In genomic region chr17:32859857-32860525, GRCh38 we compare ENCODE assay signal across 23 cellular contexts. TPM values are rescaled to one million over a fixed set of nuclear protein-coding genes. Genes with fewer than 3 reads are reported as not detected.
DNase-seq lines count a peak whose midpoint lies in the region; ATAC-seq and TF ChIP-seq lines count a peak whose summit lies in the region.
"Had no signal": no experiment of that assay in that cellular context is flagged by ENCODE, and none has a peak within 500 bp of the region (broad histone marks: within the 10 kb centered on the region; RNA-seq: fewer than 3 reads in every experiment).

No MANE protein-coding gene starts in this region.

- H3K9ac ChIP-seq in trophoblast cell (ENCODE audit: low read length): no peak overlapping the region
- H3K9ac ChIP-seq: parathyroid adenoma had no signal

- no peak overlapping the region for H2AFZ ChIP-seq in trophoblast cell (ENCODE audit: insufficient read depth, low read length, poor library complexity)
- H2AFZ ChIP-seq: parathyroid adenoma had no signal

- no peak overlapping the region for H3K4me2 ChIP-seq in trophoblast cell (ENCODE audit: low read length)

- H2BK120ac ChIP-seq in trophoblast cell (ENCODE audit: insufficient read depth, low read length, poor library complexity): no peak overlapping the region

- ATAC-seq in foreskin keratinocyte (peak; percentile 53), GM18519 (IDR thresholded peaks at IDR 0.05; ENCODE audit: low FRiP score, unreplicated experiment) (no peak)
- ATAC-seq: heart right ventricle; naive thymus-derived CD8-positive, alpha-beta T cell; right lobe of liver; SK-N-SH treated with all-trans-retinoic acid at 6 μM for 48 hours; stimulated activated memory B cell treated with anti-CD40 and anti-IgM and Interleukin-4, amounts not matched to agents 10 μg/mL and 1 μg/mL and 100 μg/mL, for 72 hours had no signal

- H3K27me3 ChIP-seq in foreskin keratinocyte (no peaks in the 10 kb centered on the region), trophoblast cell (ENCODE audit: insufficient read depth, low read length) (no peaks in the 10 kb centered on the region)
- H3K27me3 ChIP-seq: heart right ventricle, right lobe of liver had no signal

- peaks cover 34% of the 10 kb centered on the region for H3K4me1 ChIP-seq in foreskin keratinocyte
- peaks cover 0 to 2% of the 10 kb centered on the region in 2 experiments for H3K4me1 ChIP-seq in trophoblast cell (ENCODE audit: control insufficient read depth in 1 of 2, insufficient read depth in 2 of 2, low read length in 2 of 2)
- H3K4me1 ChIP-seq: parathyroid adenoma, right lobe of liver had no signal

- no peak overlapping the region for H2BK5ac ChIP-seq in trophoblast cell (ENCODE audit: low read depth, low read length, poor library complexity)

- H3K79me2 ChIP-seq in trophoblast cell (ENCODE audit: control insufficient read depth, insufficient read depth, low read length, poor library complexity): no peaks in the 10 kb centered on the region

- WGBS in trophoblast cell (ENCODE audit: extremely low coverage, insufficient coverage, insufficient read length): no CpG with 5 or more reads among the region's 2 CpGs

- no peak overlapping the region for H3K4me3 ChIP-seq in trophoblast cell (ENCODE audit: low read depth, low read length)
- H3K4me3 ChIP-seq: heart right ventricle, right lobe of liver had no signal

- no peaks in the 10 kb centered on the region for H3K79me1 ChIP-seq in trophoblast cell (ENCODE audit: low read length)

- no peaks in the 10 kb centered on the region for H3K9me3 ChIP-seq in trophoblast cell (ENCODE audit: insufficient read depth, low read depth, low read length)
- H3K9me3 ChIP-seq: heart right ventricle, right lobe of liver had no signal

- no peak overlapping the region for H3K23ac ChIP-seq in trophoblast cell (ENCODE audit: low read length)

- H3K4ac ChIP-seq in trophoblast cell (ENCODE audit: low read depth, low read length): no peak overlapping the region

- DNase-seq in Daoy (ENCODE audit: low read depth) (peak; percentile 15), GM13976 (ENCODE audit: low spot score) (peak; percentile 49), OCI-M2 (lab: John Stamatoyannopoulos, UW; ENCODE audit: unreplicated experiment) (peak; percentile 32), foreskin keratinocyte (no peak), caudate nucleus (lab: John Stamatoyannopoulos, UW) (no peak), trophoblast cell (no peak)
- DNase-seq: activated CD8-positive, alpha-beta memory T cell treated with anti-CD3 and anti-CD28 coated beads, Interleukin-2, amount 50 U/mL, for 4 hours; activated naive CD4-positive, alpha-beta T cell; aorta; CD4-positive, alpha-beta memory T cell; effector memory CD4-positive, alpha-beta T cell; heart right ventricle; Karpas-422; naive thymus-derived CD8-positive, alpha-beta T cell; NCI-H1048; NCI-H2081; NCI-H510A; right lobe of liver; T-helper 9 cell had no signal

- H3K18ac ChIP-seq in trophoblast cell (ENCODE audit: low read length): no peak overlapping the region

- TF ChIP-seq CTCF in GM13976 (IDR thresholded peaks at IDR 0.05; ENCODE audit: borderline replicate concordance, control extremely low read depth, extremely low read depth, insufficient read depth, missing control alignments) (no peak), foreskin keratinocyte (conservative IDR thresholded peaks at IDR 0.05) (no peak)

- in situ Hi-C loops in GM13976 (cut with MboI; ENCODE audit: low sequenced_read_pairs, unreplicated experiment): no loop called here

- no peak overlapping the region for H3K14ac ChIP-seq in trophoblast cell (ENCODE audit: low read length)

- no peak overlapping the region for H4K12ac ChIP-seq in trophoblast cell (ENCODE audit: low read depth, low read length)

- no peak overlapping the region for H2BK12ac ChIP-seq in trophoblast cell (ENCODE audit: low read length)

- H3K27ac ChIP-seq in foreskin keratinocyte (no peak overlapping the region), caudate nucleus (ENCODE audit: low read depth, low read length) (no peak overlapping the region), trophoblast cell (ENCODE audit: low read depth, low read length) (no peak overlapping the region)
- H3K27ac ChIP-seq: heart right ventricle, parathyroid adenoma, right lobe of liver had no signal

- no peak overlapping the region for H2AK5ac ChIP-seq in trophoblast cell (ENCODE audit: low read length)

- no peak overlapping the region for H4K91ac ChIP-seq in trophoblast cell (ENCODE audit: low read depth, low read length)

- H3K36me3 ChIP-seq in trophoblast cell (ENCODE audit: control insufficient read depth in 1 of 2, insufficient read depth in 2 of 2, low read length in 2 of 2): no peaks in the 10 kb centered on the region
- H3K36me3 ChIP-seq: heart right ventricle, right lobe of liver had no signal

- H4K8ac ChIP-seq in trophoblast cell (ENCODE audit: low read depth, low read length): no peak overlapping the region

RNA-seq across cellular contexts. Expression of gene MYO1D, which starts 16.9 kb away (rescaled TPM):
- total RNA-seq in Daoy (2014; rRNA removed; shearing (Covaris generic)): 24.4 and 25.5 TPM in 2 replicates
- total RNA-seq in foreskin keratinocyte: 61.6 and 62.2 TPM in 2 replicates
- polyA plus RNA-seq in foreskin keratinocyte: 24.3 and 29.5 TPM in 2 replicates
- polyA plus RNA-seq in trophoblast cell (2013): 18.0 and 18.1 TPM in 2 replicates

Comparison
In these comparisons a context has a peak if more than half of its experiments do, and no peak if none do; other contexts are left out.
1. DNase-seq: peak in Daoy (single experiment), GM13976 (single experiment) and OCI-M2 (single experiment); none in foreskin keratinocyte (0 of 2), caudate nucleus (0 of 61) and trophoblast cell (0 of 2).